ENCODE assay signal across 29 cellular contexts in genomic region chr11:62404918-62405317, GRCh38. TPM values are rescaled to one million over a fixed set of nuclear protein-coding genes. Genes with fewer than 3 reads are reported as not detected.
"Had no signal": no experiment of that assay in that cellular context is flagged by ENCODE, and none has a peak within 500 bp of the region (broad histone marks: within the 10 kb centered on the region; RNA-seq: fewer than 3 reads in every experiment).

No MANE protein-coding gene starts in this region.

- H3K27me3 ChIP-seq: MG63 had no signal

- H3K27ac ChIP-seq: SK-N-MC had no signal

- H3K4me3 ChIP-seq: MG63, SK-N-MC had no signal

- H3K36me3 ChIP-seq: MG63 had no signal

- FAIRE-seq: astrocyte had no signal

- H3K9me3 Mint-ChIP-seq: activated CD8-positive, alpha-beta T cell treated with anti-CD3 and anti-CD28 coated beads for 36 hours; T-cell had no signal

- H3K36me3 Mint-ChIP-seq: activated naive CD8-positive, alpha-beta T cell; brain; T-cell had no signal

- H3K4me3 Mint-ChIP-seq: activated CD8-positive, alpha-beta T cell treated with anti-CD3 and anti-CD28 coated beads for 36 hours; activated naive CD8-positive, alpha-beta T cell; brain; T-cell had no signal

- H3K9me3 ChIP-seq: MG63 had no signal

- ATAC-seq: activated CD4-positive, CD25-positive, alpha-beta regulatory T cell treated with anti-CD3 and anti-CD28 coated beads, Interleukin-2, amount 50 U/mL, for 24 hours; activated CD8-positive, alpha-beta T cell treated with anti-CD3 and anti-CD28 coated beads for 36 hours; Panc1; Right ventricle myocardium inferior; T-cell had no signal

- DNase-seq: activated CD4-positive, alpha-beta T cell treated with anti-CD3 and anti-CD28 coated beads for 4 hours; activated CD8-positive, alpha-beta memory T cell treated with anti-CD3 and anti-CD28 coated beads, Interleukin-2, amount 50 U/mL, for 4 hours; activated CD8-positive, alpha-beta T cell treated with anti-CD3 and anti-CD28 coated beads for 36 hours; activated effector memory CD4-positive, alpha-beta T cell treated with Interleukin-2 at 50 U/mL for 16 hours; activated naive CD4-positive, alpha-beta T cell treated with Interleukin-2 at 50 U/mL for 16 hours; amygdala; MG63; MV-4-11; NCI-H1092 treated with DMSO at 0.1 percent for 48 hours; NCI-H1417 treated with DMSO at 0.1 percent for 48 hours; NCI-H1694; NCI-H2029; NCI-H2107; NCI-H2171 treated with DMSO at 0.1 percent for 48 hours; NCI-H226; NCI-H510A; NCI-H526 treated with DMSO at 0.1 percent for 48 hours; NK-92 treated with Interleukin-12 subunit alpha and Interleukin-12 subunit beta, amount 100 ng/mL, for 24 hours; OCI-M1; RPMI8226; T-cell had no signal

- H3K27ac Mint-ChIP-seq: activated CD8-positive, alpha-beta T cell treated with anti-CD3 and anti-CD28 coated beads for 36 hours; activated naive CD8-positive, alpha-beta T cell had no signal

- H3K27me3 Mint-ChIP-seq: activated CD8-positive, alpha-beta T cell treated with anti-CD3 and anti-CD28 coated beads for 36 hours; activated naive CD8-positive, alpha-beta T cell; T-cell had no signal

RNA-seq across cellular contexts. Expression of gene SCGB1A1, which starts 13.9 kb away (rescaled TPM):
- total RNA-seq: activated CD8-positive, alpha-beta T cell treated with anti-CD3 and anti-CD28 coated beads for 36 hours; astrocyte; Right ventricle myocardium inferior; T-helper 2 cell treated with Interferon-gamma antibody and Interleukin-4, amounts not matched to agents 100 ng/mL and 5 ng/mL, for 36 hours had no signal
